10 cellular contexts compared by ENCODE assay signal in genomic region chr10:118595598-118596425, GRCh38. TPM values are rescaled to one million over a fixed set of nuclear protein-coding genes. Genes with fewer than 3 reads are reported as not detected.
DNase-seq lines count a peak whose midpoint lies in the region; ATAC-seq, FAIRE-seq and TF ChIP-seq lines count a peak whose summit lies in the region.
"Had no signal": no experiment of that assay in that cellular context is flagged by ENCODE, and none has a peak within 500 bp of the region (broad histone marks: within the 10 kb centered on the region; RNA-seq: fewer than 3 reads in every experiment).

TSS of gene PRLHR (minus strand) at chr10:118595648. CDS start at chr10:118595244, 404 bp downstream.

- TF ChIP-seq RAD21 in K562 (CRISPR knock-in tag; conservative IDR thresholded peaks at IDR 0.05 in 1 of 2, IDR thresholded peaks at IDR 0.05 in 1 of 2), result no peak

- H4K20me1 ChIP-seq in K562 (replicated peaks; ENCODE audit: control insufficient read depth, insufficient read depth, low read length), result no peaks in the 10 kb centered on the region

- no peak for ATAC-seq in CD8-positive, alpha-beta T cell
- ATAC-seq in K562 (no peak), HG03175 (IDR thresholded peaks at IDR 0.05; ENCODE audit: unreplicated experiment) (no peak)

- H3K79me2 ChIP-seq in K562 (ENCODE audit: control insufficient read depth, insufficient read depth, low read length), result no peaks in the 10 kb centered on the region

- H4K8ac ChIP-seq in mesenchymal stem cell (ENCODE audit: low read length), result no peak within 1 kb of the TSS

- peaks cover 55% of the 10 kb centered on the region for H3K27me3 Mint-ChIP-seq in CD8-positive, alpha-beta T cell (ENCODE audit: low read depth)

- FAIRE-seq in K562 (lab: Jason Lieb, UNC), result no peak
- FAIRE-seq: islet of Langerhans had no signal

- no peak within 1 kb of the TSS for H4K91ac ChIP-seq in mesenchymal stem cell (ENCODE audit: low read length)

- no peak within 1 kb of the TSS for H3K14ac ChIP-seq in mesenchymal stem cell (ENCODE audit: low read length in 2 of 2)

- peaks cover 25% of the 10 kb centered on the region for H3K4me1 ChIP-seq in CD8-positive, alpha-beta T cell (ENCODE audit: insufficient read depth, low read length)
- H3K4me1 ChIP-seq in K562 (replicated peaks in 1 of 2; ENCODE audit: control insufficient read depth in 2 of 2, insufficient read depth in 2 of 2, low read length in 2 of 2), result peaks cover 0 to 17% of the 10 kb centered on the region in 2 experiments; a peak in 2 of 5 replicates
- peaks cover 12% of the 10 kb centered on the region for H3K4me1 ChIP-seq in mesenchymal stem cell (ENCODE audit: control insufficient read depth, insufficient read depth, low read depth, low read length)
- no peaks in the 10 kb centered on the region for H3K4me1 ChIP-seq in ascending aorta

- POLR2A ChIA-PET in CD8-positive, alpha-beta T cell (lab: Charles Lee), result no interaction called here
- POLR2A ChIA-PET in HEK293T (lab: Yijun Ruan, JAX) (no interaction called here), K562 (lab: Yijun Ruan, JAX) (interaction anchor here (0.7 to 1.0 kb wide), 2 partner anchors 10 to 534 kb away, joined by 3 read pairs; no protein-coding TSS in a partner anchor)

- no peak within 1 kb of the TSS for H2BK5ac ChIP-seq in mesenchymal stem cell (ENCODE audit: low read depth, low read length, poor library complexity, severe bottlenecking)

- H3K4me2 ChIP-seq in K562 (ENCODE audit: insufficient read depth, low read length) (no peak within 1 kb of the TSS), mesenchymal stem cell (ENCODE audit: low read length, poor library complexity, severe bottlenecking) (no peak within 1 kb of the TSS)
- H3K4me2 ChIP-seq: KMS-11 had no signal

- H3K18ac ChIP-seq in mesenchymal stem cell (ENCODE audit: low read depth in 1 of 2, low read length in 2 of 2), result no peak within 1 kb of the TSS

- no peak within 1 kb of the TSS for H3K4ac ChIP-seq in mesenchymal stem cell (ENCODE audit: low read depth in 1 of 2, low read length in 2 of 2)

- in situ Hi-C loops in K562 (cut with MboI), result no loop called here

- no peaks in the 10 kb centered on the region for H3K9me3 Mint-ChIP-seq in CD8-positive, alpha-beta T cell

- H3K27ac Mint-ChIP-seq in CD8-positive, alpha-beta T cell, result no peak within 1 kb of the TSS

- BruUV-seq in K562 (replicated peaks; lab: Mats Ljungman, UMichigan), result no TSS peak

- H3K9ac ChIP-seq in K562 (ENCODE audit: insufficient read depth in 1 of 2, low read depth in 2 of 2, low read length in 2 of 2), result no peak within 1 kb of the TSS
- H3K9ac ChIP-seq in mesenchymal stem cell (ENCODE audit: low read length), result no peak within 1 kb of the TSS
- H3K9ac ChIP-seq: KMS-11 had no signal

- no peak within 1 kb of the TSS for H3K27ac ChIP-seq in CD8-positive, alpha-beta T cell (ENCODE audit: low read depth, low read length)
- H3K27ac ChIP-seq in K562 (ENCODE audit: extremely low read depth, low read depth, low read length) (no peak within 1 kb of the TSS), mesenchymal stem cell (ENCODE audit: low read length, poor library complexity, severe bottlenecking) (no peak within 1 kb of the TSS), ascending aorta (no peak within 1 kb of the TSS)
- H3K27ac ChIP-seq: KMS-11 had no signal

- intact Hi-C loops in CD8-positive, alpha-beta T cell (cut with DNase I, micrococcal nuclease), result no loop called here
- intact Hi-C loops in K562 (cut with micrococcal nuclease), result no loop called here
- intact Hi-C loops in ascending aorta (cut with DNase I), result no loop called here

- TF ChIP-seq EP300 in K562 (IDR thresholded peaks at IDR 0.05; ENCODE audit: low read length), result no peak

- H3K36me3 ChIP-seq in CD8-positive, alpha-beta T cell (ENCODE audit: insufficient read depth, low read length), result no peaks in the 10 kb centered on the region
- H3K36me3 ChIP-seq in K562 (ENCODE audit: control insufficient read depth, insufficient read depth, low read length), result no peaks in the 10 kb centered on the region
- H3K36me3 ChIP-seq in mesenchymal stem cell (ENCODE audit: control insufficient read depth in 1 of 2, insufficient read depth in 2 of 2, low read depth in 1 of 2, low read length in 2 of 2), result no peaks in the 10 kb centered on the region
- H3K36me3 ChIP-seq in ascending aorta, result no peaks in the 10 kb centered on the region

- H3K9me3 ChIP-seq in CD8-positive, alpha-beta T cell (ENCODE audit: low read length), result no peaks in the 10 kb centered on the region
- H3K9me3 ChIP-seq in K562 (replicated peaks; ENCODE audit: control insufficient read depth, insufficient read depth, low read depth, low read length) (no peaks in the 10 kb centered on the region), mesenchymal stem cell (ENCODE audit: control insufficient read depth, low read length) (no peaks in the 10 kb centered on the region), ascending aorta (no peaks in the 10 kb centered on the region)

- 27% methylated on average over 26 of the region's 52 CpGs for whole genome bisulfite sequencing in K562 (ENCODE audit: insufficient coverage, low coverage, missing lambda C conversion rate)
- WGBS in mesenchymal stem cell, result 4% methylated on average over 48 of the region's 52 CpGs

- H3K36me3 Mint-ChIP-seq in CD8-positive, alpha-beta T cell, result no peaks in the 10 kb centered on the region

- no peak for TF ChIP-seq CTCF in CD8-positive, alpha-beta T cell (IDR thresholded peaks at IDR 0.05)
- TF ChIP-seq CTCF in K562 (IDR thresholded peaks at IDR 0.05 in 2 of 3, conservative IDR thresholded peaks at IDR 0.05 in 1 of 3; ENCODE audit: insufficient read depth in 2 of 3, low read depth in 1 of 3, low read length in 3 of 3) (no peak), ascending aorta (IDR thresholded peaks at IDR 0.05) (no peak)

- DNase-seq in CD8-positive, alpha-beta T cell, result peak in 1 of 7 experiments; percentile 9
- DNase-seq in HEK293T (ENCODE audit: extremely low spot score) (peak; percentile 66), K562 (ENCODE audit: extremely low read depth in 1 of 4, low spot score in 3 of 4) (peak; percentile 11 to 18 (median 17)), mesenchymal stem cell (peak; percentile 35), ascending aorta (ENCODE audit: low spot score in 2 of 2) (no peak), UCSD-AML1 (lab: John Stamatoyannopoulos, UW; ENCODE audit: unreplicated experiment) (no peak)
- DNase-seq in activated effector memory CD4-positive, alpha-beta T cell treated with anti-CD3 and anti-CD28 coated beads, Interleukin-2, amount 50 U/mL, for 16 hours, result no peak

- no peaks in the 10 kb centered on the region for H3K9me1 ChIP-seq in K562 (ENCODE audit: control insufficient read depth, insufficient read depth, low read length)

- TF ChIP-seq POLR2A in K562 (conservative IDR thresholded peaks at IDR 0.05), result no peak

- no peak within 1 kb of the TSS for H2BK15ac ChIP-seq in mesenchymal stem cell (ENCODE audit: low read depth, poor library complexity, severe bottlenecking)

- H2BK12ac ChIP-seq in mesenchymal stem cell (ENCODE audit: low read length in 2 of 2), result no peak within 1 kb of the TSS

- H3K4me3 Mint-ChIP-seq in CD8-positive, alpha-beta T cell, result peak within 1 kb of the TSS; percentile 10

- no peaks in the 10 kb centered on the region for H3K79me1 ChIP-seq in mesenchymal stem cell (replicated peaks; ENCODE audit: low read length, poor library complexity, severe bottlenecking)

- CTCF ChIA-PET in CD8-positive, alpha-beta T cell (lab: Charles Lee), result interaction anchor here (0.8 to 5.4 kb wide), 4 partner anchors 27 to 129 kb away, joined by 3 to 40 read pairs (median 4); no protein-coding TSS in a partner anchor
- CTCF ChIA-PET in HEK293T (lab: Yijun Ruan, JAX) (interaction anchor here (0.7 kb wide), 1 partner anchor 124 kb away, joined by 3 read pairs; no protein-coding TSS in a partner anchor), K562 (lab: Yijun Ruan, JAX; ENCODE audit: low intra/inter-chr PET ratio) (no interaction called here)

- H2BK120ac ChIP-seq in mesenchymal stem cell (ENCODE audit: low read depth, low read length), result no peak within 1 kb of the TSS

- H2AFZ ChIP-seq in K562 (ENCODE audit: low read depth, low read length) (no peak within 1 kb of the TSS), mesenchymal stem cell (ENCODE audit: low read depth, low read length) (no peak within 1 kb of the TSS)

- H3K23ac ChIP-seq in mesenchymal stem cell (ENCODE audit: low read length in 2 of 2), result no peak within 1 kb of the TSS

- H3K4me3 ChIP-seq in CD8-positive, alpha-beta T cell (ENCODE audit: low read depth, low read length), result peak within 1 kb of the TSS; percentile 1
- no peak within 1 kb of the TSS for H3K4me3 ChIP-seq in K562
- no peak within 1 kb of the TSS for H3K4me3 ChIP-seq in mesenchymal stem cell (ENCODE audit: insufficient read depth in 1 of 2, low read depth in 1 of 2, low read length in 2 of 2)
- no peak within 1 kb of the TSS for H3K4me3 ChIP-seq in ascending aorta

- H2AK5ac ChIP-seq in mesenchymal stem cell (ENCODE audit: low read length, severe bottlenecking), result no peak within 1 kb of the TSS

- H3K4me1 Mint-ChIP-seq in CD8-positive, alpha-beta T cell (ENCODE audit: low read depth), result peaks cover 18% of the 10 kb centered on the region

- peaks cover 22% of the 10 kb centered on the region for H3K27me3 ChIP-seq in CD8-positive, alpha-beta T cell (ENCODE audit: insufficient read depth, low read length)
- H3K27me3 ChIP-seq in K562 (ENCODE audit: control insufficient read depth in 2 of 2, insufficient read depth in 2 of 2, low read length in 2 of 2) (peaks cover 2 to 27% of the 10 kb centered on the region in 2 experiments; a peak in 3 of 5 replicates), mesenchymal stem cell (ENCODE audit: control insufficient read depth in 1 of 2, insufficient read depth in 1 of 2, low read length in 2 of 2) (peaks cover 49 to 90% of the 10 kb centered on the region in 2 experiments), ascending aorta (peaks cover 26% of the 10 kb centered on the region)

RNA-seq across cellular contexts. Expression of gene PRLHR, which starts in this region (rescaled TPM):
- total RNA-seq in CD8-positive, alpha-beta T cell, result not detected
- total RNA-seq in K562 (2011; cell fraction: chromatin; rRNA removed; ENCODE audit: low replicate concordance), result not detected in 2 replicates
- total RNA-seq in K562 (2011; cell fraction: nucleolus; rRNA removed), result not detected in 2 replicates
- not detected in 2 replicates for total RNA-seq in K562 (2011; cell fraction: nucleoplasm; rRNA removed)
- total RNA-seq in K562 (2014; rRNA removed) (not detected in 2 replicates), K562 (2014; rRNA removed; fragmentation: Illumina TruSeq; extraction: Trizol) (not detected in 2 replicates), K562 (2015; rRNA removed; fragmentation: Illumina TruSeq; extraction: Trizol) (not detected in 2 replicates), K562 (2021) (not detected in 2 replicates), ascending aorta (not detected)
- polyA plus RNA-seq in K562 (2011; rRNA removed) (not detected in 2 replicates), K562 (2014; fragmentation: Illumina TruSeq; extraction: Trizol) (not detected in 2 replicates), K562 (2014; fragmentation: Nextera tagmentation; extraction: Ambion mirVana) (not detected), K562 (2014; rRNA removed) (not detected in 2 replicates)
- polyA plus RNA-seq in K562 (2011; cell fraction: cytosol; rRNA removed), result not detected in 2 replicates
- not detected in 2 replicates for polyA plus RNA-seq in K562 (2011; cell fraction: nucleus; rRNA removed)
- not detected in 2 replicates for polyA plus RNA-seq in K562 (2012)
- polyA minus RNA-seq in K562 (2011; rRNA and poly(A)+ RNA removed), result not detected in 2 replicates
- polyA minus RNA-seq in K562 (2011; cell fraction: cytosol; rRNA and poly(A)+ RNA removed), result not detected in 2 replicates
- polyA minus RNA-seq in K562 (2011; cell fraction: nucleus; rRNA and poly(A)+ RNA removed), result not detected in 2 replicates
- not detected for polyA plus RNA-seq in mesenchymal stem cell (2013, experiment 1 of 2)
- polyA plus RNA-seq in mesenchymal stem cell (2013, experiment 2 of 2), result not detected

Comparison
In these comparisons a context has a peak if more than half of its experiments do, and no peak if none do; other contexts are left out.
1. Peak in DNase-seq in K562; RNA of the gene not detected or under 1 TPM.
2. DNase-seq: peak in HEK293T (single experiment) and mesenchymal stem cell (single experiment); none in ascending aorta (0 of 2), UCSD-AML1 (single experiment) and activated effector memory CD4-positive, alpha-beta T cell treated with anti-CD3 and anti-CD28 coated beads, Interleukin-2, amount 50 U/mL, for 16 hours (single experiment).